Comparison of ENCODE assay signal across 1 cellular context in the genomic region with DNA sequence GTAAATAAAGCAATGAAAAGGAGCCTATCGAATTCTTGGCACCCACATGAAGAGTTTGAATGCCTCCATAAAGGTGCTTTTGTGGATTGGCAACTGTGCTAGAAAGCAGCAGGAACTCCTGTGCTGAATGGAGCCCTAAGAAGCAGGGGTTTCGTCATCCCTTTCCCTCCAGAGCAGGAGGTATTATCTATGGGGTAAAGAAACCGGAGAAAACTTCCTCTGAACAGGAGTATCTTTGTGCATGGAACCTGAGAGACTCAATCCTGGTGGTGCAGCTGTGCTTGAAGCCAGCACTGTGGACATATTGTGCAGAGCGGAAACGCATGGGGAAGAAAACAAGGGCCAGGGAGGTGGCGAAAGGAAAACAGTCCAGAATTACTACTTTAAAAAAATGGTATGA.
TF ChIP-seq lines count a peak whose summit lies in the region.

No MANE protein-coding gene starts in this region.

TF ChIP-seq in H1, 55 proteins besides CTCF, POLR2A, EP300 and RAD21:
- TF ChIP-seq, protein P1, sequence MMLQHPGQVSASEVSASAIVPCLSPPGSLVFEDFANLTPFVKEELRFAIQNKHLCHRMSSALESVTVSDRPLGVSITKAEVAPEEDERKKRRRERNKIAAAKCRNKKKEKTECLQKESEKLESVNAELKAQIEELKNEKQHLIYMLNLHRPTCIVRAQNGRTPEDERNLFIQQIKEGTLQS (IDR thresholded peaks at IDR 0.05; ENCODE audit: insufficient read depth, low read depth, low read length): no peak
- peak; percentile 64 for TF ChIP-seq CEBPB (IDR thresholded peaks at IDR 0.05; ENCODE audit: low read depth, low read length)
